Comparison of ENCODE assay signal across 17 cellular contexts in the genomic region with DNA sequence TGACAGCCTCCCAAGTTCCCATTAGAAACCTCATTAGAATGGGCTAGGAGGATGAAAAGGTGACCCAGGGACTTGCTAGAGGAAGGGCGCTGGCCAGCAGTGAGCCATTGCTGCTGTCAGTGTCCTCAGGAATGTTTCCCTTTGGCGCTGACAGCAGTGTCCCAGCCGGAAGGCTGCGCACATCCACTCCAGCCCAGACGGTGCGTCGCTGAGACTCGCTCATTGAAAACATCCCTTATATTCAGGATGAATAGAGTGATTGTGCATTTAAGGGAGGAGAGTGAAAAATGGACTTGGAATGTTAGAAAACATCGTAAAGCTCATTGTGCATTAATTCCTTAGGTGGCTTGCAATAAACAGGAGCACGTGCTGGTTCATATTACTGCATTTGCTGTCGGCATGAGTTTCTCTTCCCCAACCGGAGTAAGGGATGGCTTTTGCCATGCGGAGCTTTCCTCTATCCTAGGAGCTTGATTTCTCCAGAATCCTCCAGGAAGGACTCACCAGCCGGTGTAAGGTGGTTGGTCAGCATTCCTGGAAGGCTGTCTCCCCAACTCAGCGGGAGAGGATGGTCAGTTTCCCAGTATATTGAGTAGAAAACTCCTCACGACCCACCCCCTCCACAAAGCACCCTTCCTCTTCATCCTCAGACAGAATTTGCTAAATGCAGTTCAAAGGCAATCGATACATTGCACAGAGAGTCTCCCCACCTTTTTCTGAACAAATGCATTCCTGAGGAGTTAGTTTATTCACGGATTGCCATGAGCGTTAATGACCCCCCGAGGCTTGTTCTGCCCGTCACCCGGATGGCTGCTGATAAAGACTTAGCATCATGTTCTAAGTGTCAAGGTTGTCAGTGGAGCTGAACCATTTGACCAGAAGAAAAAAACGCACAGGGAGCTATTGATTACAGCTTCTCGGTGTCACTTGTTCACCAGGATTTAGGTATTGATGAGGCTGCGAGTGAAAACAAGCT.
DNase-seq lines count a peak whose midpoint lies in the region; ATAC-seq and TF ChIP-seq lines count a peak whose summit lies in the region.
"Had no signal": no experiment of that assay in that cellular context is flagged by ENCODE, and none has a peak within 500 bp of the region (broad histone marks: within the 10 kb centered on the region; RNA-seq: fewer than 3 reads in every experiment).

No MANE protein-coding gene starts in this region.

- no peak for TF ChIP-seq CTCF in natural killer cell (IDR thresholded peaks at IDR 0.05)
- TF ChIP-seq CTCF in osteoblast (IDR thresholded peaks at IDR 0.05; ENCODE audit: extremely low read depth, low read depth, low read length): no peak

- ATAC-seq in natural killer cell: no peak
- ATAC-seq in natural killer cell treated with Interleukin-12 subunit alpha and Interleukin-12 subunit beta and Interleukin-15 and Interleukin-18, amount 100 ng/mL, for 72 hours: no peak
- no peak for ATAC-seq in GM18907 (IDR thresholded peaks at IDR 0.05; ENCODE audit: unreplicated experiment)
- ATAC-seq: stimulated activated effector memory CD8-positive, alpha-beta T cell treated with anti-CD3 and anti-CD28 coated beads, Interleukin-12 subunit alpha, Interleukin-12 subunit beta, amount 100 ng/mL, for 72 hours had no signal

- H3K4me3 Mint-ChIP-seq in natural killer cell: no peak overlapping the region
- H3K4me3 Mint-ChIP-seq in natural killer cell treated with Interleukin-12 subunit alpha and Interleukin-12 subunit beta and Interleukin-15 and Interleukin-18, amount 100 ng/mL, for 72 hours: no peak overlapping the region
- H3K4me3 Mint-ChIP-seq: activated CD4-positive, alpha-beta T cell treated with anti-CD3 and anti-CD28 coated beads, Interleukin-2, amount 10 ng/mL, durations not matched to agents 24 days and 14 days; immature natural killer cell; stimulated activated effector memory CD8-positive, alpha-beta T cell treated with anti-CD3 and anti-CD28 coated beads, Interleukin-12 subunit alpha, Interleukin-12 subunit beta, amount 100 ng/mL, for 72 hours had no signal

- intact Hi-C loops in natural killer cell (cut with micrococcal nuclease): no loop called here

- H3K36me3 Mint-ChIP-seq in natural killer cell: no peaks in the 10 kb centered on the region
- no peaks in the 10 kb centered on the region for H3K36me3 Mint-ChIP-seq in natural killer cell treated with Interleukin-12 subunit alpha and Interleukin-12 subunit beta and Interleukin-15 and Interleukin-18, amount 100 ng/mL, for 72 hours

- H3K27me3 ChIP-seq in osteoblast (ENCODE audit: insufficient read depth, low read length): no peaks in the 10 kb centered on the region
- H3K27me3 ChIP-seq: BLaER1 treated with 17β-estradiol and CSF1 and Interleukin-3, amounts not matched to agents 10 nM and 100 nM; neutrophil had no signal

- H3K4me1 Mint-ChIP-seq in natural killer cell: peaks cover 6 to 11% of the 10 kb centered on the region in 2 donors
- H3K4me1 Mint-ChIP-seq in natural killer cell treated with Interleukin-12 subunit alpha and Interleukin-12 subunit beta and Interleukin-15 and Interleukin-18, amount 100 ng/mL, for 72 hours (ENCODE audit: low read depth in 2 of 2): peaks cover 0 to 5% of the 10 kb centered on the region in 2 donors
- H3K4me1 Mint-ChIP-seq: stimulated activated effector memory CD8-positive, alpha-beta T cell treated with anti-CD3 and anti-CD28 coated beads, Interleukin-12 subunit alpha, Interleukin-12 subunit beta, amount 100 ng/mL, for 72 hours had no signal

- H3K27me3 Mint-ChIP-seq in natural killer cell (ENCODE audit: low read depth in 2 of 2): no peaks in the 10 kb centered on the region
- H3K27me3 Mint-ChIP-seq in natural killer cell treated with Interleukin-12 subunit alpha and Interleukin-12 subunit beta and Interleukin-15 and Interleukin-18, amount 100 ng/mL, for 72 hours: no peaks in the 10 kb centered on the region
- H3K27me3 Mint-ChIP-seq: activated CD4-positive, alpha-beta T cell treated with anti-CD3 and anti-CD28 coated beads, Interleukin-2, amount 10 ng/mL, durations not matched to agents 24 days and 14 days had no signal

- no peaks in the 10 kb centered on the region for H4K20me1 ChIP-seq in osteoblast (ENCODE audit: insufficient read depth, low read length)

- H3K27ac Mint-ChIP-seq in natural killer cell: no peak overlapping the region
- H3K27ac Mint-ChIP-seq in natural killer cell treated with Interleukin-12 subunit alpha and Interleukin-12 subunit beta and Interleukin-15 and Interleukin-18, amount 100 ng/mL, for 72 hours: no peak overlapping the region
- H3K27ac Mint-ChIP-seq: activated CD4-positive, alpha-beta T cell treated with anti-CD3 and anti-CD28 coated beads, Interleukin-2, amount 10 ng/mL, durations not matched to agents 24 days and 14 days; immature natural killer cell; stimulated activated effector memory CD8-positive, alpha-beta T cell treated with anti-CD3 and anti-CD28 coated beads, Interleukin-12 subunit alpha, Interleukin-12 subunit beta, amount 100 ng/mL, for 72 hours had no signal

- H3K27ac ChIP-seq in osteoblast (ENCODE audit: low read depth, low read length): no peak overlapping the region
- H3K27ac ChIP-seq: BLaER1 treated with 17β-estradiol and CSF1 and Interleukin-3, amounts not matched to agents 10 nM and 100 nM; neutrophil; WERI-Rb-1 had no signal

- no peak overlapping the region for H3K4me3 ChIP-seq in osteoblast (ENCODE audit: insufficient read depth, low read length)
- H3K4me3 ChIP-seq: BLaER1 treated with 17β-estradiol and CSF1 and Interleukin-3, amounts not matched to agents 10 nM and 100 nM; smooth muscle cell had no signal

- no peaks in the 10 kb centered on the region for H3K79me2 ChIP-seq in osteoblast (ENCODE audit: insufficient read depth, low read length)

- DNase-seq in natural killer cell: peak; percentile 3
- DNase-seq in natural killer cell treated with Interleukin-12 subunit alpha and Interleukin-12 subunit beta and Interleukin-15 and Interleukin-18, amount 100 ng/mL, for 72 hours (ENCODE audit: low spot score): no peak
- DNase-seq in foreskin melanocyte: peak; percentile 52
- peak; percentile 8 for DNase-seq in osteoblast (ENCODE audit: insufficient read length, low spot score, missing footprints)
- no peak for DNase-seq in NCI-H128 (lab: John Stamatoyannopoulos, UW; ENCODE audit: unreplicated experiment)
- no peak for DNase-seq in T1000 (lab: John Stamatoyannopoulos, UW)
- DNase-seq: activated CD4-positive, alpha-beta T cell treated with anti-CD3 and anti-CD28 coated beads, Interleukin-2, amount 10 ng/mL, durations not matched to agents 24 days and 14 days; cerebellar nuclear complex; immature natural killer cell; NCI-H1417 treated with DMSO at 0.1 percent for 48 hours; NCI-H774; WERI-Rb-1 had no signal

- no peaks in the 10 kb centered on the region for H3K36me3 ChIP-seq in osteoblast (ENCODE audit: insufficient read depth, low read length)
- H3K36me3 ChIP-seq: neutrophil, WERI-Rb-1 had no signal

- H3K9me3 ChIP-seq in osteoblast (ENCODE audit: low read depth, low read length): no peaks in the 10 kb centered on the region
- H3K9me3 ChIP-seq: BLaER1 treated with 17β-estradiol and CSF1 and Interleukin-3, amounts not matched to agents 10 nM and 100 nM; neutrophil had no signal

- no peaks in the 10 kb centered on the region for H3K9me3 Mint-ChIP-seq in natural killer cell
- no peaks in the 10 kb centered on the region for H3K9me3 Mint-ChIP-seq in natural killer cell treated with Interleukin-12 subunit alpha and Interleukin-12 subunit beta and Interleukin-15 and Interleukin-18, amount 100 ng/mL, for 72 hours
- H3K9me3 Mint-ChIP-seq: activated CD4-positive, alpha-beta T cell treated with anti-CD3 and anti-CD28 coated beads, Interleukin-2, amount 10 ng/mL, durations not matched to agents 24 days and 14 days; immature natural killer cell had no signal

- no peak overlapping the region for H2AFZ ChIP-seq in osteoblast (ENCODE audit: low read length)

- no peaks in the 10 kb centered on the region for H3K4me1 ChIP-seq in osteoblast (ENCODE audit: insufficient read depth, low read length)

- no peak overlapping the region for H3K4me2 ChIP-seq in osteoblast (ENCODE audit: insufficient read depth, low read length)
- H3K4me2 ChIP-seq: BLaER1 treated with 17β-estradiol and CSF1 and Interleukin-3, amounts not matched to agents 10 nM and 100 nM; smooth muscle cell had no signal

Comparison
In these comparisons a context has a peak if more than half of its experiments do, and no peak if none do; other contexts are left out.
1. DNase-seq: peak in natural killer cell (single experiment), foreskin melanocyte (single experiment) and osteoblast (single experiment); none in natural killer cell treated with Interleukin-12 subunit alpha and Interleukin-12 subunit beta and Interleukin-15 and Interleukin-18, amount 100 ng/mL, for 72 hours (single experiment), NCI-H128 (single experiment) and T1000 (single experiment).